ENCODE assay signal across 13 cellular contexts in the genomic region with DNA sequence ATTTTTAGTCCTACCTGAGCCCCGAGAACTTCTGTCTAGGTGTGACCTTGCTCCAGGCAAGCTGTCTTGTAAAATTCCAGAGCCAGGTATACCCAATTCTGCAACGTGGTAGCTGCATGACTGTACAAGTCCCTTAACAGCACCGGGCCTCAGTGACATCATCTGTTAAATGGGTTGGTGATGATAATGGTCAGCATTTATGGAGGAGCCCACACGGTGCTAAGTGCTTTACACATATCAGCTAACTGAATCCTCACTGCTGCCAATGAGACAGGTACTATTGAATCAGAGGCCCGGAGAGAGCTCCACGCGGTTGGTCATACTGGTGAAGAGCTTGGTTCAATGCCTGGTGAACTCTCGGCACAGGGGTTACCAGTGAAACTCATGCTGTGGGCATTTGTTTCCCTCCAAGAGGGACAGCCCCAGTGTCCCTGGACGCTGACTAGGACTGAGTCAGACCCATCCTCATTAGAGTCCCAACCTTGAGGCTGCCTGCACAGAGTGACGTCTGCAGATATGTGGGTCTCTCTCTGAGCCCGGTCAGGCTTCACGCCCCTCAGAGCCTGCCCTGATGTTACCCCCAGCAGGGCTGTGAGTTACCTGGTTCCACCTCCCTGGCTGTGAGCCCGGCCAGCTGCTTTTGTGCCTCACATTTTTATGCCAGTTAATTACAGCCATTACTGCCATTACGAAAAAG. TPM values are rescaled to one million over a fixed set of nuclear protein-coding genes. Genes with fewer than 3 reads are reported as not detected.
DNase-seq lines count a peak whose midpoint lies in the region; ATAC-seq and TF ChIP-seq lines count a peak whose summit lies in the region.
"Had no signal": no experiment of that assay in that cellular context is flagged by ENCODE, and none has a peak within 500 bp of the region (broad histone marks: within the 10 kb centered on the region; RNA-seq: fewer than 3 reads in every experiment).

No MANE protein-coding gene starts in this region.

- peaks cover 25% of the 10 kb centered on the region for H3F3A ChIP-seq in SK-N-SH (replicated peaks; ENCODE audit: insufficient read depth)

- H3K4me2 ChIP-seq in SK-N-SH = peak overlapping the region; percentile 70

- no peaks in the 10 kb centered on the region for H3K27me3 ChIP-seq in SK-N-SH (ENCODE audit: insufficient read depth)

- CTCF ChIA-PET in SK-N-SH (lab: Yijun Ruan, JAX) = interaction anchor here (1.0 to 2.1 kb wide), 4 partner anchors 21 to 69 kb away, joined by 3 to 6 read pairs (median 4); no protein-coding TSS in a partner anchor

- no peaks in the 10 kb centered on the region for H3K9me3 Mint-ChIP-seq in activated T-cell treated with anti-CD3 and anti-CD28 coated beads, Interleukin-2, amount 50 U/mL, for 24 hours
- H3K9me3 Mint-ChIP-seq: activated naive CD8-positive, alpha-beta T cell treated with anti-CD3 and anti-CD28 coated beads, Interleukin-2, amount 50 U/mL, for 24 hours had no signal

- H3K27me3 Mint-ChIP-seq in activated T-cell treated with anti-CD3 and anti-CD28 coated beads, Interleukin-2, amount 50 U/mL, for 24 hours = peaks cover 13% of the 10 kb centered on the region

- TF ChIP-seq CTCF in SK-N-SH (IDR thresholded peaks at IDR 0.05) (no peak), fibroblast of pulmonary artery (IDR thresholded peaks at IDR 0.05; ENCODE audit: low read length, missing control alignments) (no peak), omental fat pad (IDR thresholded peaks at IDR 0.05) (no peak)

- peak overlapping the region; percentile 68 to 96; a peak in 3 of 4 replicates for H3K27ac ChIP-seq in SK-N-SH (ENCODE audit: low read depth in 2 of 2, low read length in 1 of 2)
- H3K27ac ChIP-seq: esophagus muscularis mucosa had no signal

- H3K4me3 Mint-ChIP-seq in activated T-cell treated with anti-CD3 and anti-CD28 coated beads, Interleukin-2, amount 50 U/mL, for 24 hours = no peak overlapping the region
- H3K4me3 Mint-ChIP-seq: activated naive CD8-positive, alpha-beta T cell treated with anti-CD3 and anti-CD28 coated beads, Interleukin-2, amount 50 U/mL, for 24 hours had no signal

- H4K20me1 ChIP-seq in SK-N-SH (ENCODE audit: insufficient read depth) = no peaks in the 10 kb centered on the region

- H3K36me3 ChIP-seq in SK-N-SH (replicated peaks in 1 of 2; ENCODE audit: control insufficient read depth in 1 of 2, insufficient read depth in 2 of 2, low read length in 1 of 2) = no peaks in the 10 kb centered on the region
- H3K36me3 ChIP-seq: esophagus muscularis mucosa had no signal

- no peak for ATAC-seq in omental fat pad (ENCODE audit: low FRiP score)
- no peak for ATAC-seq in GM18511 (IDR thresholded peaks at IDR 0.05; ENCODE audit: unreplicated experiment)
- ATAC-seq: activated naive CD8-positive, alpha-beta T cell treated with anti-CD3 and anti-CD28 coated beads, Interleukin-2, amount 50 U/mL, for 24 hours had no signal

- no peaks in the 10 kb centered on the region for H3K9me2 ChIP-seq in SK-N-SH

- no peaks in the 10 kb centered on the region for H3K9me3 ChIP-seq in SK-N-SH
- H3K9me3 ChIP-seq: esophagus muscularis mucosa had no signal

- H2AFZ ChIP-seq in SK-N-SH (ENCODE audit: low read depth) = peak overlapping the region; percentile 75

- TF ChIP-seq RAD21 in SK-N-SH (IDR thresholded peaks at IDR 0.05; ENCODE audit: low read length) = no peak

- TF ChIP-seq EP300 in SK-N-SH (IDR thresholded peaks at IDR 0.05; ENCODE audit: borderline replicate concordance in 1 of 2, low read depth in 1 of 2, low read length in 1 of 2) = peak in 1 of 2 experiments; percentile 46; a peak in 1 of 4 replicates

- H3K79me2 ChIP-seq in SK-N-SH (ENCODE audit: insufficient read depth) = no peaks in the 10 kb centered on the region

- H3K9ac ChIP-seq in SK-N-SH = peak overlapping the region; percentile 74

- no peaks in the 10 kb centered on the region for H3K36me3 Mint-ChIP-seq in activated T-cell treated with anti-CD3 and anti-CD28 coated beads, Interleukin-2, amount 50 U/mL, for 24 hours (ENCODE audit: low read depth)

- DNase-seq in A172 (ENCODE audit: low spot score) (peak; percentile 95), HK-2 (ENCODE audit: unreplicated experiment) (peak; percentile 94), SK-N-SH (no peak), fibroblast of pulmonary artery (ENCODE audit: low read depth) (peak; percentile 22), omental fat pad (ENCODE audit: low spot score) (no peak), T-helper 1 cell (no peak)
- no peak for DNase-seq in activated T-cell treated with anti-CD3 and anti-CD28 coated beads, Interleukin-2, amount 50 U/mL, for 24 hours
- DNase-seq: activated CD4-positive, alpha-beta T cell treated with anti-CD3 and anti-CD28 coated beads for 1 hour; activated naive CD8-positive, alpha-beta T cell treated with anti-CD3 and anti-CD28 coated beads, Interleukin-2, amount 50 U/mL, for 24 hours; stimulated activated CD8-positive, alpha-beta memory T cell treated with anti-CD3 and anti-CD28 coated beads, Interleukin-4, amount 100 ng/mL, for 48 hours had no signal

- peaks cover 7 to 19% of the 10 kb centered on the region in 2 experiments; a peak in 3 of 4 replicates for H3K4me1 ChIP-seq in SK-N-SH (ENCODE audit: control insufficient read depth in 1 of 2, insufficient read depth in 2 of 2, low read depth in 1 of 2, low read length in 1 of 2)
- H3K4me1 ChIP-seq: esophagus muscularis mucosa had no signal

- H3K4me1 Mint-ChIP-seq in activated T-cell treated with anti-CD3 and anti-CD28 coated beads, Interleukin-2, amount 50 U/mL, for 24 hours (ENCODE audit: low read depth) = no peaks in the 10 kb centered on the region
- H3K4me1 Mint-ChIP-seq: activated naive CD8-positive, alpha-beta T cell treated with anti-CD3 and anti-CD28 coated beads, Interleukin-2, amount 50 U/mL, for 24 hours had no signal

- H3K4me3 ChIP-seq in SK-N-SH (ENCODE audit: low read depth in 2 of 2, low read length in 1 of 2) (peak overlapping the region in 1 of 2 experiments; percentile 33; a peak in 1 of 4 replicates), fibroblast of pulmonary artery (replicated peaks; ENCODE audit: low read depth, low read length) (no peak overlapping the region)
- H3K4me3 ChIP-seq: esophagus muscularis mucosa, lung had no signal

- 3% methylated on average over 5 of the region's 14 CpGs for WGBS in SK-N-SH (ENCODE audit: low lambda C conversion rate)

- H3K27ac Mint-ChIP-seq in activated T-cell treated with anti-CD3 and anti-CD28 coated beads, Interleukin-2, amount 50 U/mL, for 24 hours = no peak overlapping the region
- H3K27ac Mint-ChIP-seq: activated naive CD8-positive, alpha-beta T cell treated with anti-CD3 and anti-CD28 coated beads, Interleukin-2, amount 50 U/mL, for 24 hours had no signal

- POLR2A ChIA-PET in SK-N-SH (lab: Yijun Ruan, JAX) = no interaction called here

TF ChIP-seq in SK-N-SH, 30 proteins besides CTCF, POLR2A, EP300 and RAD21 (continues in another document):
- TF ChIP-seq NRF1 (IDR thresholded peaks at IDR 0.05; ENCODE audit: low read depth, low read length) (no peak), TAF1 (IDR thresholded peaks at IDR 0.05; ENCODE audit: borderline replicate concordance, low read depth, low read length) (no peak), FOSL2 (IDR thresholded peaks at IDR 0.05; ENCODE audit: borderline replicate concordance, low read depth) (peak; percentile 80), YY1 (IDR thresholded peaks at IDR 0.05; ENCODE audit: low read depth) (no peak), NFIC (IDR thresholded peaks at IDR 0.05; ENCODE audit: borderline replicate concordance) (peak; percentile 41), TCF12 (IDR thresholded peaks at IDR 0.05) (peak; percentile 52), RXRA (IDR thresholded peaks at IDR 0.05; ENCODE audit: borderline replicate concordance, low read depth) (peak; percentile 90), MAX (IDR thresholded peaks at IDR 0.05; ENCODE audit: low read depth) (peak; percentile 59; the same call in 1 of the 2 replicates), MXI1 (IDR thresholded peaks at IDR 0.05; ENCODE audit: low read depth, low read length) (no peak), PBX3 (IDR thresholded peaks at IDR 0.05) (no peak; the same call in 1 of the 2 replicates)
- TF ChIP-seq, protein P1, sequence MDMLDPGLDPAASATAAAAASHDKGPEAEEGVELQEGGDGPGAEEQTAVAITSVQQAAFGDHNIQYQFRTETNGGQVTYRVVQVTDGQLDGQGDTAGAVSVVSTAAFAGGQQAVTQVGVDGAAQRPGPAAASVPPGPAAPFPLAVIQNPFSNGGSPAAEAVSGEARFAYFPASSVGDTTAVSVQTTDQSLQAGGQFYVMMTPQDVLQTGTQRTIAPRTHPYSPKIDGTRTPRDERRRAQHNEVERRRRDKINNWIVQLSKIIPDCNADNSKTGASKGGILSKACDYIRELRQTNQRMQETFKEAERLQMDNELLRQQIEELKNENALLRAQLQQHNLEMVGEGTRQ (IDR thresholded peaks at IDR 0.05; ENCODE audit: borderline replicate concordance, low read depth, low read length) = no peak

RNA-seq across cellular contexts. Expression of gene PADI1, which starts 37.0 kb away (rescaled TPM):
- 1.7 and 3.5 TPM in 2 replicates for total RNA-seq in A172 (2014; rRNA removed; shearing (Covaris generic))
- polyA plus RNA-seq in SK-N-SH (2012; rRNA removed) = 0.26 and 0.62 TPM in 2 replicates
- 0.28 and 0.29 TPM in 2 replicates for polyA plus RNA-seq in SK-N-SH (2012; cell fraction: cytosol; rRNA removed)
- 1.3 and 1.4 TPM in 2 replicates for polyA plus RNA-seq in SK-N-SH (2012; cell fraction: nucleus; rRNA removed)
- total RNA-seq in omental fat pad = not detected
- total RNA-seq: lung had no signal

RNA-seq across cellular contexts. Expression of gene PADI2, which starts 48.7 kb away (rescaled TPM):
- 0.31 TPM in 1 of 2 replicates, not detected in the other for total RNA-seq in A172 (2014; rRNA removed; shearing (Covaris generic))
- 0.52 and 0.58 TPM in 2 replicates for polyA plus RNA-seq in SK-N-SH (2012; rRNA removed)
- polyA plus RNA-seq in SK-N-SH (2012; cell fraction: cytosol; rRNA removed) = 0.42 and 0.59 TPM in 2 replicates
- polyA plus RNA-seq in SK-N-SH (2012; cell fraction: nucleus; rRNA removed) = 1.2 and 1.4 TPM in 2 replicates
- 10 to 100 TPM in 1 of 4 donors, 1 to 10 TPM in 2, under 1 TPM in 1; 0.37 to 19.9 (median 1.6) TPM for total RNA-seq in omental fat pad

Comparison
In these comparisons a context has a peak if more than half of its experiments do, and no peak if none do; other contexts are left out.
1. DNase-seq: peak in A172 (single experiment), HK-2 (single experiment) and fibroblast of pulmonary artery (single experiment); none in SK-N-SH (single experiment), omental fat pad (single experiment), T-helper 1 cell (0 of 5) and activated T-cell treated with anti-CD3 and anti-CD28 coated beads, Interleukin-2, amount 50 U/mL, for 24 hours (single experiment).